Comparison of ENCODE assay signal across 8 cellular contexts in the genomic region with DNA sequence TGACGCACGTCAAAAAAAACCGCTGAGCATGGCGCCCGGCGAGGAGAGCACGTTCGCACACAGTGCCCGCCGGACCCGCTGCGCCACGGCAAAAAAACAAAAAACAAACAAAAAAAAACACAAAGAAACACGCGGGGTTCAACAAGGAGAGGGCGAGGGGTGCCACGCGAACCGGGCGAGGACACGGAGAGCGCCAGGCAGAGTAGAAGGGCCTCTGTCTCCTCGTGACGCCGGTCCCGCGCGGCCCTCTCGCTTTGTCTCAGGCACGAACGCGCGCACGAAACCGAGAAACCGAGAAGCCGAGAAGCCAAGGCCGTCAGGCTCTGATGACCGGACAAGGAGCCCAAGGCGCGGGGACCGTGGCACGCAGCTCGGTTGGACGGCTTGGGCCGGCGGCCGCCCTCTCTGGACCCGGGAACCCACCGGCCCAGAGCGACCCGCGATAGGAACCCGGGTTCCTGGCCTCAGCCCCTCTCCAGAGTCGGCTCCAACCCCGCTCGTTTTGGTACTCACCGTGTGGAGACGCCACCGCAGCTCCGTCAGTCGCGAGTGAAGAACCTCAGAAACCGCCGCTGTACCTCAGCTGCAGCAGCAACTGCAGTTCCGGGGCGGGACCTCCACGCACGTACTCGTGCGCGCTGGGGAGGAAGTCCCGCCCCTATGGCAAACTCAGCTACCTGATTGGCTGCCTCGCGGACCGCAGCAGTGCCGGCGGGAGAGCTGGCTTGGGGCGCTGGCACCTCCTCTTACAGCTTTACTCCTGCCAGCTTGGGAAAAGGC.
DNase-seq lines count a peak whose midpoint lies in the region; ATAC-seq and TF ChIP-seq lines count a peak whose summit lies in the region.

A gene with protein sequence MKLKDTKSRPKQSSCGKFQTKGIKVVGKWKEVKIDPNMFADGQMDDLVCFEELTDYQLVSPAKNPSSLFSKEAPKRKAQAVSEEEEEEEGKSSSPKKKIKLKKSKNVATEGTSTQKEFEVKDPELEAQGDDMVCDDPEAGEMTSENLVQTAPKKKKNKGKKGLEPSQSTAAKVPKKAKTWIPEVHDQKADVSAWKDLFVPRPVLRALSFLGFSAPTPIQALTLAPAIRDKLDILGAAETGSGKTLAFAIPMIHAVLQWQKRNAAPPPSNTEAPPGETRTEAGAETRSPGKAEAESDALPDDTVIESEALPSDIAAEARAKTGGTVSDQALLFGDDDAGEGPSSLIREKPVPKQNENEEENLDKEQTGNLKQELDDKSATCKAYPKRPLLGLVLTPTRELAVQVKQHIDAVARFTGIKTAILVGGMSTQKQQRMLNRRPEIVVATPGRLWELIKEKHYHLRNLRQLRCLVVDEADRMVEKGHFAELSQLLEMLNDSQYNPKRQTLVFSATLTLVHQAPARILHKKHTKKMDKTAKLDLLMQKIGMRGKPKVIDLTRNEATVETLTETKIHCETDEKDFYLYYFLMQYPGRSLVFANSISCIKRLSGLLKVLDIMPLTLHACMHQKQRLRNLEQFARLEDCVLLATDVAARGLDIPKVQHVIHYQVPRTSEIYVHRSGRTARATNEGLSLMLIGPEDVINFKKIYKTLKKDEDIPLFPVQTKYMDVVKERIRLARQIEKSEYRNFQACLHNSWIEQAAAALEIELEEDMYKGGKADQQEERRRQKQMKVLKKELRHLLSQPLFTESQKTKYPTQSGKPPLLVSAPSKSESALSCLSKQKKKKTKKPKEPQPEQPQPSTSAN (minus strand): TSS at position 597 of the 780 bp plus-strand sequence. CDS start 1,460 bp downstream, outside the sequence.
A gene with protein sequence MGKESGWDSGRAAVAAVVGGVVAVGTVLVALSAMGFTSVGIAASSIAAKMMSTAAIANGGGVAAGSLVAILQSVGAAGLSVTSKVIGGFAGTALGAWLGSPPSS (plus strand): TSS at position 705 of the 780 bp plus-strand sequence. CDS start 15,628 bp downstream, outside the sequence.

- ATAC-seq in GM19025 (IDR thresholded peaks at IDR 0.05; ENCODE audit: low read depth, unreplicated experiment) = peak; percentile 99
- peak; percentile 96 for ATAC-seq in HG03342 (IDR thresholded peaks at IDR 0.05; ENCODE audit: unreplicated experiment)
- ATAC-seq in activated CD4-positive, CD25-positive, alpha-beta regulatory T cell treated with anti-CD3 and anti-CD28 coated beads, Interleukin-2, amount 50 U/mL, for 24 hours = peak; percentile 98 to 99

- DNase-seq in AG09309 (ENCODE audit: low read depth) (peak; percentile 73), NCI-H446 (lab: John Stamatoyannopoulos, UW) (peak; percentile 76 to 96), cerebellar cortex (ENCODE audit: low spot score) (peak; percentile 96), islet precursor cell (peak; percentile 96)
- peak; percentile 93 to 94 (median 94) for DNase-seq in stimulated activated CD4-positive, alpha-beta T cell treated with anti-CD3 and anti-CD28 coated beads, Interleukin-12 subunit alpha, Interleukin-12 subunit beta, amount 100 ng/mL, for 48 hours (ENCODE audit: low read depth in 2 of 3, low spot score in 1 of 3)

- TF ChIP-seq CTCF in AG09309 (IDR thresholded peaks at IDR 0.05; ENCODE audit: control insufficient read depth, insufficient read depth, low read depth, low read length, missing control alignments) = no peak

- peak within 1 kb of the TSS; percentile 99 for H3K4me3 ChIP-seq in AG09309 (ENCODE audit: control insufficient read depth, low read depth, low read length)

Comparison
In these comparisons a context has a peak if more than half of its experiments do, and no peak if none do; other contexts are left out.
1. Peak in every context shown above with its lines: DNase-seq, ATAC-seq and H3K4me3 ChIP-seq.